27 cellular contexts compared by ENCODE assay signal in genomic region chr19:49161987-49162386, GRCh38. TPM values are rescaled to one million over a fixed set of nuclear protein-coding genes. Genes with fewer than 3 reads are reported as not detected.
DNase-seq lines count a peak whose midpoint lies in the region; TF ChIP-seq lines count a peak whose summit lies in the region.
"Had no signal": no experiment of that assay in that cellular context is flagged by ENCODE, and none has a peak within 500 bp of the region (broad histone marks: within the 10 kb centered on the region; RNA-seq: fewer than 3 reads in every experiment).

No MANE protein-coding gene starts in this region.

- TF ChIP-seq CTCF in 22Rv1 (IDR thresholded peaks at IDR 0.05) = no peak
- no peak for TF ChIP-seq CTCF in astrocyte of the spinal cord (IDR thresholded peaks at IDR 0.05; ENCODE audit: low read depth, low read length)
- no peak for TF ChIP-seq CTCF in mesothelial cell of epicardium (IDR thresholded peaks at IDR 0.05; ENCODE audit: unreplicated experiment)

- peak overlapping the region; percentile 57 for H3K27ac Mint-ChIP-seq in mesothelial cell of epicardium
- H3K27ac Mint-ChIP-seq: activated CD4-positive, alpha-beta T cell treated with anti-CD3 and anti-CD28 coated beads for 36 hours; activated naive CD4-positive, alpha-beta T cell treated with anti-CD3 and anti-CD28 coated beads, Interleukin-2, amount 10 ng/mL, durations not matched to agents 7 days and 5 days; activated T-helper 1 cell treated with anti-CD3 and anti-CD28 coated beads, Interleukin-12 subunit alpha, Interleukin-12 subunit beta, Interleukin-2, Interleukin-4 antibody, amounts not matched to agents 30 ng/mL and 10 ng/mL and 1 ng/mL, durations not matched to agents 14 hours and 24 hours and 36 hours; CD14-positive monocyte; memory B cell; stimulated activated effector memory CD8-positive, alpha-beta T cell treated with anti-CD3 and anti-CD28 coated beads, Interleukin-12 subunit alpha, Interleukin-12 subunit beta, amount 100 ng/mL, for 72 hours had no signal

- no peak overlapping the region for H3K4me3 ChIP-seq in astrocyte of the spinal cord (ENCODE audit: low read depth, low read length)
- H3K4me3 ChIP-seq: dorsolateral prefrontal cortex, SJCRH30, smooth muscle cell had no signal

- H3K9me3 Mint-ChIP-seq in mesothelial cell of epicardium = no peaks in the 10 kb centered on the region
- H3K9me3 Mint-ChIP-seq: activated naive CD4-positive, alpha-beta T cell treated with anti-CD3 and anti-CD28 coated beads, Interleukin-2, amount 10 ng/mL, durations not matched to agents 7 days and 5 days; activated T-helper 1 cell treated with anti-CD3 and anti-CD28 coated beads, Interleukin-12 subunit alpha, Interleukin-12 subunit beta, Interleukin-2, Interleukin-4 antibody, amounts not matched to agents 30 ng/mL and 10 ng/mL and 1 ng/mL, durations not matched to agents 14 hours and 24 hours and 36 hours; memory B cell; stimulated activated effector memory CD8-positive, alpha-beta T cell treated with anti-CD3 and anti-CD28 coated beads, Interleukin-12 subunit alpha, Interleukin-12 subunit beta, amount 100 ng/mL, for 72 hours had no signal

- peak overlapping the region; percentile 92 for H3K27ac ChIP-seq in 22Rv1
- H3K27ac ChIP-seq: neutrophil, SJCRH30 had no signal

- H3K27me3 Mint-ChIP-seq in mesothelial cell of epicardium (ENCODE audit: low read depth) = no peaks in the 10 kb centered on the region

- in situ Hi-C loops in astrocyte of the spinal cord (cut with HindIII; ENCODE audit: low sequenced_read_pairs) = no loop called here

- H3K4me3 Mint-ChIP-seq in mesothelial cell of epicardium = no peak overlapping the region
- H3K4me3 Mint-ChIP-seq: activated CD4-positive, alpha-beta T cell treated with anti-CD3 and anti-CD28 coated beads for 36 hours; activated naive CD4-positive, alpha-beta T cell treated with anti-CD3 and anti-CD28 coated beads, Interleukin-2, amount 10 ng/mL, durations not matched to agents 7 days and 5 days; activated T-helper 1 cell treated with anti-CD3 and anti-CD28 coated beads, Interleukin-12 subunit alpha, Interleukin-12 subunit beta, Interleukin-2, Interleukin-4 antibody, amounts not matched to agents 30 ng/mL and 10 ng/mL and 1 ng/mL, durations not matched to agents 14 hours and 24 hours and 36 hours; CD14-positive monocyte; memory B cell; stimulated activated effector memory CD8-positive, alpha-beta T cell treated with anti-CD3 and anti-CD28 coated beads, Interleukin-12 subunit alpha, Interleukin-12 subunit beta, amount 100 ng/mL, for 72 hours had no signal

- peaks cover 14% of the 10 kb centered on the region for H3K4me1 Mint-ChIP-seq in mesothelial cell of epicardium

- H3K36me3 Mint-ChIP-seq in mesothelial cell of epicardium = peaks cover 7% of the 10 kb centered on the region
- H3K36me3 Mint-ChIP-seq: activated naive CD4-positive, alpha-beta T cell treated with anti-CD3 and anti-CD28 coated beads, Interleukin-2, amount 10 ng/mL, durations not matched to agents 7 days and 5 days; CD14-positive monocyte; memory B cell; stimulated activated effector memory CD8-positive, alpha-beta T cell treated with anti-CD3 and anti-CD28 coated beads, Interleukin-12 subunit alpha, Interleukin-12 subunit beta, amount 100 ng/mL, for 72 hours had no signal

- peak; percentile 54 for DNase-seq in DMS79 treated with DMSO at 0.1 percent for 48 hours (lab: John Stamatoyannopoulos, UW)
- peak; percentile 26 for DNase-seq in astrocyte of the spinal cord (ENCODE audit: low read depth, low spot score)
- DNase-seq in mesothelial cell of epicardium (ENCODE audit: low spot score in 2 of 2, unreplicated experiment in 2 of 2) = no peak
- no peak for DNase-seq in NCI-H2107 (lab: John Stamatoyannopoulos, UW)
- no peak for DNase-seq in GM19240 (ENCODE audit: insufficient read length, low spot score)
- DNase-seq in NCI-H510A (lab: John Stamatoyannopoulos, UW) = no peak
- DNase-seq: activated CD4-positive, alpha-beta T cell treated with anti-CD3 and anti-CD28 coated beads for 36 hours; activated naive CD4-positive, alpha-beta T cell treated with anti-CD3 and anti-CD28 coated beads, Interleukin-2, amount 10 ng/mL, durations not matched to agents 7 days and 5 days; amniotic stem cell; central memory CD4-positive, alpha-beta T cell; dorsolateral prefrontal cortex; EL; kidney glomerular epithelial cell; NCI-H1436; NCI-H524; NK-92 treated with Interleukin-12 subunit alpha and Interleukin-12 subunit beta, amount 100 ng/mL, for 24 hours; SJCRH30; substantia nigra had no signal

RNA-seq across cellular contexts. Expression of gene TRPM4, which starts 4.4 kb away (rescaled TPM):
- 45.9 to 58.5 TPM (median 53.5 TPM) in 3 replicates for total RNA-seq in mesothelial cell of epicardium

RNA-seq across cellular contexts. Expression of gene HRC, which starts 6.8 kb away (rescaled TPM):
- 13.6 to 17.6 TPM (median 14.7 TPM) in 3 replicates for total RNA-seq in mesothelial cell of epicardium
- total RNA-seq: activated CD4-positive, alpha-beta T cell treated with anti-CD3 and anti-CD28 coated beads for 36 hours; activated T-helper 1 cell treated with anti-CD3 and anti-CD28 coated beads, Interleukin-12 subunit alpha, Interleukin-12 subunit beta, Interleukin-2, Interleukin-4 antibody, amounts not matched to agents 30 ng/mL and 10 ng/mL and 1 ng/mL, durations not matched to agents 14 hours and 24 hours and 36 hours; T-helper 1 cell treated with Interleukin-12 subunit alpha and Interleukin-12 subunit beta and Interleukin-4 antibody, amounts not matched to agents 30 ng/mL and 1 ng/mL, for 36 hours had no signal

RNA-seq across cellular contexts. Expression of gene PPFIA3, which starts 42.6 kb away (rescaled TPM):
- 9.9 to 11.9 TPM (median 11.6 TPM) in 3 replicates for total RNA-seq in mesothelial cell of epicardium

RNA-seq across cellular contexts. Expression of gene C19orf73, which starts 43.0 kb away (rescaled TPM):
- total RNA-seq in mesothelial cell of epicardium = 0.94 to 1.6 TPM (median 0.97 TPM) in 3 replicates
- total RNA-seq: urinary bladder had no signal

RNA-seq across cellular contexts. Expression of gene LIN7B, which starts 47.8 kb away (rescaled TPM):
- total RNA-seq in mesothelial cell of epicardium = 9.6 to 12.8 TPM (median 9.8 TPM) in 3 replicates

Comparison
In these comparisons a context has a peak if more than half of its experiments do, and no peak if none do; other contexts are left out.
1. DNase-seq: peak in DMS79 treated with DMSO at 0.1 percent for 48 hours (single experiment) and astrocyte of the spinal cord (single experiment); none in mesothelial cell of epicardium (0 of 2), NCI-H2107 (single experiment), GM19240 (single experiment) and NCI-H510A (single experiment).